9 cellular contexts compared by ENCODE assay signal in genomic region chr19:45876411-45877197, GRCh38. TPM values are rescaled to one million over a fixed set of nuclear protein-coding genes. Genes with fewer than 3 reads are reported as not detected.
A peak's percentile ranks its signal among the peaks of the same experiment; 100 is the strongest.
DNase-seq lines count a peak whose midpoint lies in the region; ATAC-seq and TF ChIP-seq lines count a peak whose summit lies in the region.
"Had no signal": no experiment of that assay in that cellular context is flagged by ENCODE, and none has a peak within 500 bp of the region (broad histone marks: within the 10 kb centered on the region; RNA-seq: fewer than 3 reads in every experiment).

No MANE protein-coding gene starts in this region.

- H3K9me3 Mint-ChIP-seq in MCF 10A (ENCODE audit: unreplicated experiment) = no peaks in the 10 kb centered on the region
- peaks cover 0 to 3% (median 0%) of the 10 kb centered on the region in 11 donors for H3K9me3 Mint-ChIP-seq in naive thymus-derived CD4-positive, alpha-beta T cell

- no peak for TF ChIP-seq POLR2A in breast epithelium (IDR thresholded peaks at IDR 0.05)
- no peak for TF ChIP-seq POLR2A in vagina (IDR thresholded peaks at IDR 0.05)

- CTCF ChIA-PET in MCF 10A (lab: Yijun Ruan, JAX) = no interaction called here
- CTCF ChIA-PET in naive thymus-derived CD4-positive, alpha-beta T cell (lab: Charles Lee) = no interaction called here

- H3K4me1 ChIP-seq in breast epithelium (peaks cover 5 to 14% of the 10 kb centered on the region in 2 donors), vagina (peaks cover 11% of the 10 kb centered on the region)
- H3K4me1 ChIP-seq in effector memory CD4-positive, alpha-beta T cell (ENCODE audit: control insufficient read depth, insufficient read depth, low read length, poor library complexity, severe bottlenecking) = peaks cover 8% of the 10 kb centered on the region
- H3K4me1 ChIP-seq in naive thymus-derived CD4-positive, alpha-beta T cell (ENCODE audit: control insufficient read depth in 2 of 2, insufficient read depth in 2 of 2, low read length in 2 of 2) = peaks cover 0 to 12% of the 10 kb centered on the region in 2 donors

- TF ChIP-seq CTCF in breast epithelium (IDR thresholded peaks at IDR 0.05) (no peak), MCF 10A (IDR thresholded peaks at IDR 0.05; ENCODE audit: unreplicated experiment) (no peak), vagina (IDR thresholded peaks at IDR 0.05) (no peak)

- H3K27me3 ChIP-seq in breast epithelium (no peaks in the 10 kb centered on the region), vagina (no peaks in the 10 kb centered on the region)
- H3K27me3 ChIP-seq in effector memory CD4-positive, alpha-beta T cell (replicated peaks; ENCODE audit: control insufficient read depth, insufficient read depth, low read length, poor library complexity, severe bottlenecking) = no peaks in the 10 kb centered on the region
- H3K27me3 ChIP-seq in naive thymus-derived CD4-positive, alpha-beta T cell (ENCODE audit: control insufficient read depth in 2 of 2, insufficient read depth in 2 of 2, low read length in 2 of 2) = no peaks in the 10 kb centered on the region

- no peaks in the 10 kb centered on the region for H3K4me1 Mint-ChIP-seq in MCF 10A (ENCODE audit: insufficient read depth, unreplicated experiment)
- peaks cover 15 to 26% (median 22%) of the 10 kb centered on the region in 7 donors for H3K4me1 Mint-ChIP-seq in naive thymus-derived CD4-positive, alpha-beta T cell

- ATAC-seq in naive thymus-derived CD4-positive, alpha-beta T cell = peak; percentile 41
- ATAC-seq in HG03108 (IDR thresholded peaks at IDR 0.05; ENCODE audit: unreplicated experiment) (no peak), GM21737 (IDR thresholded peaks at IDR 0.05; ENCODE audit: unreplicated experiment) (no peak)

- H3K27ac Mint-ChIP-seq in MCF 10A (ENCODE audit: low read depth, unreplicated experiment) = no peak overlapping the region
- H3K27ac Mint-ChIP-seq in naive thymus-derived CD4-positive, alpha-beta T cell = peak overlapping the region in 5 of 9 donors; percentile 16 to 71 (median 50)

- DNase-seq in breast epithelium (ENCODE audit: low spot score in 2 of 2) = peak; percentile 58 to 72
- no peak for DNase-seq in MCF 10A (ENCODE audit: unreplicated experiment)
- no peak for DNase-seq in effector memory CD4-positive, alpha-beta T cell
- peak in 3 of 9 donors; percentile 27 to 47 (median 27) for DNase-seq in naive thymus-derived CD4-positive, alpha-beta T cell
- no peak for DNase-seq in vagina (ENCODE audit: extremely low spot score in 2 of 2)
- no peak for DNase-seq in CD1c-positive myeloid dendritic cell (ENCODE audit: extremely low spot score)

- POLR2A ChIA-PET in MCF 10A (lab: Yijun Ruan, JAX) = interaction anchor here (1.0 kb wide), 1 partner anchor 9 kb away, joined by 3 read pairs; the partner anchor contains the start of gene IRF2BP1
- POLR2A ChIA-PET in naive thymus-derived CD4-positive, alpha-beta T cell (lab: Charles Lee) = no interaction called here

- H3K36me3 Mint-ChIP-seq in MCF 10A (ENCODE audit: insufficient read depth, unreplicated experiment) = no peaks in the 10 kb centered on the region
- peaks cover 0 to 2% (median 0%) of the 10 kb centered on the region in 5 donors for H3K36me3 Mint-ChIP-seq in naive thymus-derived CD4-positive, alpha-beta T cell

- H3K36me3 ChIP-seq in breast epithelium (no peaks in the 10 kb centered on the region), vagina (no peaks in the 10 kb centered on the region)
- H3K36me3 ChIP-seq in effector memory CD4-positive, alpha-beta T cell (ENCODE audit: control insufficient read depth, insufficient read depth, low read length) = no peaks in the 10 kb centered on the region
- H3K36me3 ChIP-seq in naive thymus-derived CD4-positive, alpha-beta T cell (ENCODE audit: control insufficient read depth in 2 of 3, insufficient read depth in 3 of 3, low read length in 3 of 3) = no peaks in the 10 kb centered on the region

- intact Hi-C loops in breast epithelium (cut with DNase I; ENCODE audit: low total_unique reads) = no loop called here
- intact Hi-C loops in MCF 10A (cut with micrococcal nuclease) = no loop called here
- intact Hi-C loops in naive thymus-derived CD4-positive, alpha-beta T cell (cut with micrococcal nuclease) = no loop called here
- intact Hi-C loops in vagina (cut with DNase I) = loop anchor here (10.0 kb wide), 1 partner anchor 138 kb away; no protein-coding TSS in a partner anchor

- H3K27ac ChIP-seq in breast epithelium (peak overlapping the region; percentile 93 to 95), vagina (peak overlapping the region; percentile 56)
- H3K27ac ChIP-seq in effector memory CD4-positive, alpha-beta T cell (ENCODE audit: insufficient read depth, low read length, poor library complexity, severe bottlenecking) = peak overlapping the region; percentile 21
- no peak overlapping the region for H3K27ac ChIP-seq in naive thymus-derived CD4-positive, alpha-beta T cell (ENCODE audit: low read depth, low read length)
- H3K27ac ChIP-seq: epithelial cell of prostate had no signal

- H3K9me3 ChIP-seq in breast epithelium (no peaks in the 10 kb centered on the region), vagina (no peaks in the 10 kb centered on the region)
- H3K9me3 ChIP-seq in effector memory CD4-positive, alpha-beta T cell (ENCODE audit: control insufficient read depth, low read length) = no peaks in the 10 kb centered on the region
- no peaks in the 10 kb centered on the region for H3K9me3 ChIP-seq in naive thymus-derived CD4-positive, alpha-beta T cell (ENCODE audit: control insufficient read depth in 2 of 3, low read length in 3 of 3)

- peaks cover 46% of the 10 kb centered on the region for H3K27me3 Mint-ChIP-seq in MCF 10A (ENCODE audit: insufficient read depth, unreplicated experiment)
- peaks cover 9 to 35% (median 23%) of the 10 kb centered on the region in 5 donors for H3K27me3 Mint-ChIP-seq in naive thymus-derived CD4-positive, alpha-beta T cell

- H3K4me3 Mint-ChIP-seq in MCF 10A (ENCODE audit: unreplicated experiment) = no peak overlapping the region
- H3K4me3 Mint-ChIP-seq in naive thymus-derived CD4-positive, alpha-beta T cell = peak overlapping the region; percentile 0 to 78 (median 54)

- H3K4me3 ChIP-seq in breast epithelium = peak overlapping the region; percentile 30 to 59 (median 43)
- peak overlapping the region; percentile 15 for H3K4me3 ChIP-seq in effector memory CD4-positive, alpha-beta T cell (ENCODE audit: insufficient read depth, low read depth, low read length, poor library complexity, severe bottlenecking)
- H3K4me3 ChIP-seq in naive thymus-derived CD4-positive, alpha-beta T cell (ENCODE audit: low read length) = no peak overlapping the region
- peak overlapping the region; percentile 18 to 24 for H3K4me3 ChIP-seq in vagina

- no TSS peak for BruUV-seq in MCF 10A (replicated peaks; lab: Mats Ljungman, UMichigan)

RNA-seq across cellular contexts. Expression of gene IRF2BP1, which starts 9.3 kb away (rescaled TPM):
- total RNA-seq in breast epithelium = 10 to 100 TPM; 16.5 to 26.5 (median 19.7) TPM
- 14.7 and 18.1 TPM in 2 replicates for total RNA-seq in MCF 10A (2022)
- 10 to 100 TPM; 16.4 to 38.7 (median 26.5) TPM for total RNA-seq in naive thymus-derived CD4-positive, alpha-beta T cell
- 10 to 100 TPM in 1 of 2 donors, 1 to 10 TPM in 1; 6.2 to 11.6 TPM for polyA plus RNA-seq in naive thymus-derived CD4-positive, alpha-beta T cell
- 32.2 TPM for total RNA-seq in vagina

RNA-seq across cellular contexts. Expression of gene FOXA3, which starts 12.5 kb away (rescaled TPM):
- total RNA-seq in breast epithelium = under 1 TPM in 1 of 3 donors, not detected in 2; 0.33 TPM
- total RNA-seq in MCF 10A (2022) = not detected in 2 replicates
- not detected for total RNA-seq in naive thymus-derived CD4-positive, alpha-beta T cell
- polyA plus RNA-seq in naive thymus-derived CD4-positive, alpha-beta T cell = not detected
- total RNA-seq in vagina = not detected

RNA-seq across cellular contexts. Expression of gene SYMPK, which starts 13.7 kb away (rescaled TPM):
- total RNA-seq in breast epithelium = 10 to 100 TPM; 24.3 to 50.8 (median 31.3) TPM
- total RNA-seq in MCF 10A (2022) = 77.4 and 86.2 TPM in 2 replicates
- 100 to 1,000 TPM in 1 of 5 experiments, 10 to 100 TPM in 4; 81.3 to 110 (median 96.4) TPM for total RNA-seq in naive thymus-derived CD4-positive, alpha-beta T cell
- 10 to 100 TPM in 1 of 2 donors, 1 to 10 TPM in 1; 9.9 to 22.7 TPM for polyA plus RNA-seq in naive thymus-derived CD4-positive, alpha-beta T cell
- 43.2 TPM for total RNA-seq in vagina

RNA-seq across cellular contexts. Expression of gene MYPOP, which starts 25.8 kb away (rescaled TPM):
- total RNA-seq in breast epithelium = 1 to 10 TPM; 2.0 to 5.9 (median 2.4) TPM
- total RNA-seq in MCF 10A (2022) = 5.5 and 7.0 TPM in 2 replicates
- total RNA-seq in naive thymus-derived CD4-positive, alpha-beta T cell = 10 to 100 TPM in 3 of 5 experiments, 1 to 10 TPM in 2; 7.0 to 14.5 (median 11.2) TPM
- polyA plus RNA-seq in naive thymus-derived CD4-positive, alpha-beta T cell = under 1 TPM; 0.15 to 0.40 TPM
- 13.8 TPM for total RNA-seq in vagina

RNA-seq across cellular contexts. Expression of gene NANOS2, which starts 38.0 kb away (rescaled TPM):
- total RNA-seq in breast epithelium = not detected
- not detected in 2 replicates for total RNA-seq in MCF 10A (2022)
- total RNA-seq in naive thymus-derived CD4-positive, alpha-beta T cell = not detected
- not detected for polyA plus RNA-seq in naive thymus-derived CD4-positive, alpha-beta T cell
- total RNA-seq in vagina = not detected

Comparison
In these comparisons a context has a peak if more than half of its experiments do, and no peak if none do; other contexts are left out.
1. DNase-seq: peak in breast epithelium (2 of 2); none in MCF 10A (single experiment), effector memory CD4-positive, alpha-beta T cell (0 of 3), vagina (0 of 2) and CD1c-positive myeloid dendritic cell (single experiment).